In the genomic region with DNA sequence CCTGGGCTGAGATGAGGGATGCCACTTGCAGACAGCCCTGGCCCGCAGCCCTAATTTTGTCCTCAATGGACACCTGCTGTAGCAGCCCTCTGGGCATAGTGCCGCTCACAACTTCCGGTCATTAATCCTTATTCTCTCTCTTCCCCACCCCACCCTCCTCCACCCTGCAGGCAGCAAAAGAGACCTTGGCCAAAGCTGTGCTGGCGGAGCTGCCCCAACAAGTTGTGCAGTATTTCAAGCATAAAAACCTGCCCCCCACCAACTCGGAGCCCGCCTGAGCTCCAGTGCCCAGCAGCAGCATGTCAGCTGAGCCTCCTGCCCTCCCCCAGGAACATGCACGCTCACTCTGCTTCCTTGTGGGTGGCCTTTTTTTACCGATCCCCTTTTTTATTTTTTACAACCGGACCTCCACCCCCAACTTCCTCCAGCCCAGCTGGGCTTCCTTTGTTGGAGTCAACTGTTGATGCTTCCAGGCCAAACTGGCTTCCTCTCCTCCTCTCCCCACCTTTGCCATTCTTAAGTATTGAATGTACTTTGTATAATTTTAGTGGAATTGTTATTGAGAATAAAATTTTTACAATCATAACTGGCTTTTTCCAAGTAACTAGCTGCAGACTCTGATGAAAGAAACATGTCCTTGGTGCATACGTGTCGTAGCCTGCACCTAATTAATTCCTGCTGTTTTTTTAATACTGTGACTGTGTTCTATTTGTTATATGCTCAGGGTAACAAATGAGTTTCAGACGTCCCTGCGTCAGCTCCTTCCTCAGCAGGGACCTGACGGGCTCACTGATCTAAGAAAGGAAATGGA, we compare ENCODE assay signal across 1 cellular context.
A peak's percentile ranks its signal among the peaks of the same experiment; 100 is the strongest.
TF ChIP-seq lines count a peak whose summit lies in the region.

No MANE protein-coding gene starts in this region.

TF ChIP-seq in GM23338, 12 proteins besides CTCF, POLR2A, EP300 and RAD21 (continued from another document):
- TF ChIP-seq, protein P1, sequence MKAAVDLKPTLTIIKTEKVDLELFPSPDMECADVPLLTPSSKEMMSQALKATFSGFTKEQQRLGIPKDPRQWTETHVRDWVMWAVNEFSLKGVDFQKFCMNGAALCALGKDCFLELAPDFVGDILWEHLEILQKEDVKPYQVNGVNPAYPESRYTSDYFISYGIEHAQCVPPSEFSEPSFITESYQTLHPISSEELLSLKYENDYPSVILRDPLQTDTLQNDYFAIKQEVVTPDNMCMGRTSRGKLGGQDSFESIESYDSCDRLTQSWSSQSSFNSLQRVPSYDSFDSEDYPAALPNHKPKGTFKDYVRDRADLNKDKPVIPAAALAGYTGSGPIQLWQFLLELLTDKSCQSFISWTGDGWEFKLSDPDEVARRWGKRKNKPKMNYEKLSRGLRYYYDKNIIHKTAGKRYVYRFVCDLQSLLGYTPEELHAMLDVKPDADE (IDR thresholded peaks at IDR 0.05), result peak; percentile 56; the same call in 1 of the 2 replicates
- TF ChIP-seq ZNF331 (CRISPR knock-in tag; IDR thresholded peaks at IDR 0.05; ENCODE audit: low read depth), result no peak
